In the genomic region with DNA sequence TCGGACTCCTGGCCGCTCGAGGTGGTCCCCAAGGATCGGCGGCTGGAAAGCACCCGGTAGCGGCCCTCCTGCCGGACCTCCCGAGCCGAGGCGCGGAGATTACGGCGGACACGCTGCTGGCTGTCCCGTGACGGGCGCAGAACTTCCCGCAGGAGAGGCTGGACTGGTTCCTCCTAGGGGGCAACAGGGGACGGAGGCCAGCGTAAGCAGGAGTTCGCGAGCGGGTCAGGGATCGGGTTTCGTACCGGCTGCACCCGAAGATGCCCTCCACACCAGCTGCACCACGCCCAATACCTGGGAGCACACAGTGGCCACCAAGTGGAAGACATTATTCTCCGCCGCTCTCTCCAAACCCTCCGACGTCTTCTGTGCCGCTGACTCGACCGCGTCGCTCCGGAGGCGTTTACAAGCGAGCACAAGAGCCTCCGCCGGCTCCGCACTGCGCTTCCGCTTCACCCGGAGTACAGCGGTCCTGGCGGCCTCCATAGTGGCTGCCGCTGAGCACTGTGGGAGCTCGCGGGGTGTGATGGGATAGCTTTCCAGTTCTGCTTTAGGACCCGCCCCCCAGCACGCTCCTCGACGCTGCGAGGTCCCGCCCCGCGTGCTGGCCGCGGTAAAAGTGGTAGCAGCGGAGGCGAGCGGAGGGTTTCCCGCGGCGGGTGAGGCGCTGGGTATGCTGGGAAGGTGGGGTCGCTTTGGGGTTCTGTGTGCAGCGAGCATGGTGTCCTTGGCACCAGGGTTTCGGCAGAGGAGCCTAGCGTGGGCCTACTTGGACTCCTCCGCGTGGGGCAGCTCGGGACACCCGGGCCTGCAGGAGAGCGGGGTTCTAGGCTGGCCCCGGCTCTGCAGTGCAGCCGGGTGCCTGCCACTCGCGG, we compare ENCODE assay signal across 8 cellular contexts. TPM values are rescaled to one million over a fixed set of nuclear protein-coding genes. Genes with fewer than 3 reads are reported as not detected.
A peak's percentile ranks its signal among the peaks of the same experiment; 100 is the strongest.
DNase-seq lines count a peak whose midpoint lies in the region; FAIRE-seq and TF ChIP-seq lines count a peak whose summit lies in the region.

A gene with protein sequence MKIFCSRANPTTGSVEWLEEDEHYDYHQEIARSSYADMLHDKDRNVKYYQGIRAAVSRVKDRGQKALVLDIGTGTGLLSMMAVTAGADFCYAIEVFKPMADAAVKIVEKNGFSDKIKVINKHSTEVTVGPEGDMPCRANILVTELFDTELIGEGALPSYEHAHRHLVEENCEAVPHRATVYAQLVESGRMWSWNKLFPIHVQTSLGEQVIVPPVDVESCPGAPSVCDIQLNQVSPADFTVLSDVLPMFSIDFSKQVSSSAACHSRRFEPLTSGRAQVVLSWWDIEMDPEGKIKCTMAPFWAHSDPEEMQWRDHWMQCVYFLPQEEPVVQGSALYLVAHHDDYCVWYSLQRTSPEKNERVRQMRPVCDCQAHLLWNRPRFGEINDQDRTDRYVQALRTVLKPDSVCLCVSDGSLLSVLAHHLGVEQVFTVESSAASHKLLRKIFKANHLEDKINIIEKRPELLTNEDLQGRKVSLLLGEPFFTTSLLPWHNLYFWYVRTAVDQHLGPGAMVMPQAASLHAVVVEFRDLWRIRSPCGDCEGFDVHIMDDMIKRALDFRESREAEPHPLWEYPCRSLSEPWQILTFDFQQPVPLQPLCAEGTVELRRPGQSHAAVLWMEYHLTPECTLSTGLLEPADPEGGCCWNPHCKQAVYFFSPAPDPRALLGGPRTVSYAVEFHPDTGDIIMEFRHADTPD (plus strand): TSS at position 579 of the 875 bp plus-strand sequence. CDS start 4,961 bp downstream, outside the sequence.
A gene (minus strand): TSS at position 506 of the 875 bp plus-strand sequence. CDS start 20 bp downstream, at position 486.

- peak within 1 kb of the TSS; percentile 76 for H2AK5ac ChIP-seq in neuronal stem cell (ENCODE audit: low read depth, low read length)

- no peak within 1 kb of the TSS for H2BK12ac ChIP-seq in neuronal stem cell (ENCODE audit: low read length)

- peak within 1 kb of the TSS; percentile 96 for H3K23ac ChIP-seq in neuronal stem cell (ENCODE audit: low read depth, low read length, poor library complexity)

- peak within 1 kb of the TSS; percentile 88 for H3K4me3 Mint-ChIP-seq in HFFc6

- no peaks in the 10 kb centered on the region for H3K9me3 Mint-ChIP-seq in HFFc6

- H3K9ac ChIP-seq in neuronal stem cell (ENCODE audit: low read depth, low read length, poor library complexity): peak within 1 kb of the TSS; percentile 95

- H2BK120ac ChIP-seq in neuronal stem cell (ENCODE audit: low read depth, low read length): peak within 1 kb of the TSS; percentile 64

- peaks cover 3% of the 10 kb centered on the region for H3K27me3 Mint-ChIP-seq in HFFc6 (ENCODE audit: insufficient read depth)

- H4K91ac ChIP-seq in neuronal stem cell (ENCODE audit: low read depth, low read length, poor library complexity): peak within 1 kb of the TSS; percentile 25

- H3K4me3 ChIP-seq in GM06990 (replicated peaks; ENCODE audit: low read depth, low read length): peak within 1 kb of the TSS; percentile 97
- H3K4me3 ChIP-seq in neuronal stem cell (ENCODE audit: low read length in 2 of 2): peak within 1 kb of the TSS; percentile 91 to 95

- peak within 1 kb of the TSS; percentile 79 for H3K14ac ChIP-seq in neuronal stem cell (ENCODE audit: low read length)

- H4K8ac ChIP-seq in neuronal stem cell (ENCODE audit: low read depth, low read length): no peak within 1 kb of the TSS

- H3K36me3 Mint-ChIP-seq in HFFc6 (ENCODE audit: low read depth): peaks cover 21% of the 10 kb centered on the region

- H2BK15ac ChIP-seq in neuronal stem cell (ENCODE audit: low read length): peak within 1 kb of the TSS; percentile 68

- TF ChIP-seq CTCF in GM06990 (IDR thresholded peaks at IDR 0.05; ENCODE audit: insufficient read depth, low read length, poor library complexity, severe bottlenecking) (no peak), HFFc6 (IDR thresholded peaks at IDR 0.05) (peak; percentile 49), subcutaneous adipose tissue (IDR thresholded peaks at IDR 0.05; ENCODE audit: low read depth) (no peak)

- H3K4me1 Mint-ChIP-seq in HFFc6 (ENCODE audit: low read depth): peaks cover 25% of the 10 kb centered on the region

- FAIRE-seq in frontal cortex (lab: Jason Lieb, UNC): no peak

- H2BK5ac ChIP-seq in neuronal stem cell (ENCODE audit: low read length): peak within 1 kb of the TSS; percentile 94

- in situ Hi-C loops in SK-MEL-5 (cut with HindIII; ENCODE audit: low pct_unique_long_range_greater_than_20kb, low sequenced_read_pairs): no loop called here

- H3K4ac ChIP-seq in neuronal stem cell (ENCODE audit: low read length): no peak within 1 kb of the TSS

- H3K18ac ChIP-seq in neuronal stem cell (ENCODE audit: low read length): peak within 1 kb of the TSS; percentile 98

- H3K27ac ChIP-seq in neuronal stem cell (replicated peaks; ENCODE audit: low read length): peak within 1 kb of the TSS; percentile 75

- H3K27me3 ChIP-seq in GM06990 (replicated peaks; ENCODE audit: control insufficient read depth, insufficient read depth, low read length) (no peaks in the 10 kb centered on the region), neuronal stem cell (ENCODE audit: control insufficient read depth in 3 of 3, insufficient read depth in 3 of 3, low read depth in 1 of 3, low read length in 3 of 3) (no peaks in the 10 kb centered on the region)

- no peaks in the 10 kb centered on the region for H3K9me3 ChIP-seq in neuronal stem cell (replicated peaks in 1 of 2; ENCODE audit: control insufficient read depth in 2 of 2, insufficient read depth in 1 of 2, low read depth in 1 of 2, low read length in 2 of 2)

- H3K79me1 ChIP-seq in neuronal stem cell (ENCODE audit: low read depth, low read length): peaks cover 3% of the 10 kb centered on the region

- H3K4me1 ChIP-seq in neuronal stem cell (ENCODE audit: control insufficient read depth in 2 of 2, insufficient read depth in 1 of 2, low read depth in 1 of 2, low read length in 2 of 2): peaks cover 6 to 7% of the 10 kb centered on the region in 2 donors

- DNase-seq in GM06990 (ENCODE audit: extremely low read depth, insufficient read length): peak; percentile 93
- peak; percentile 83 for DNase-seq in HFFc6
- peak; percentile 97 for DNase-seq in NAMALWA (ENCODE audit: low spot score)
- DNase-seq in SK-MEL-5 (ENCODE audit: low read depth, low spot score): peak; percentile 85
- DNase-seq in activated naive CD4-positive, alpha-beta T cell treated with Interleukin-2 at 50 U/mL for 16 hours: peak; percentile 94
- DNase-seq in frontal cortex (ENCODE audit: low spot score in 2 of 2): peak; percentile 91 to 97
- peak; percentile 82 for DNase-seq in neuronal stem cell (ENCODE audit: low spot score)

- WGBS in neuronal stem cell (ENCODE audit: extremely low coverage in 2 of 2, insufficient read length in 2 of 2, insufficient replicate concordance in 1 of 2), 2 donors: no CpG with 5 or more reads among the region's 82 CpGs

- peak within 1 kb of the TSS; percentile 82 for H3K4me2 ChIP-seq in neuronal stem cell (ENCODE audit: insufficient read depth, low read length, poor library complexity, severe bottlenecking)

- peak within 1 kb of the TSS; percentile 87 for H2AFZ ChIP-seq in neuronal stem cell (ENCODE audit: low read length)

- peak within 1 kb of the TSS; percentile 92 for H3K27ac Mint-ChIP-seq in HFFc6

- H3K36me3 ChIP-seq in GM06990 (ENCODE audit: control insufficient read depth, insufficient read depth, low read length) (no peaks in the 10 kb centered on the region; the same call in none of the 2 replicates), neuronal stem cell (replicated peaks in 1 of 2; ENCODE audit: control insufficient read depth in 2 of 2, insufficient read depth in 2 of 2, low read length in 2 of 2) (peaks cover 5 to 66% of the 10 kb centered on the region in 2 donors)

RNA-seq across cellular contexts. Expression of the first gene that starts in this region (rescaled TPM):
- 10 to 100 TPM; 32.1 to 37.7 (median 36.4) TPM for total RNA-seq in HFFc6 (2021; fragmentation: NEBNext Ultra II Directional; extraction: Animal tissue kit (Norgen Biotek cat#: 25700))
- total RNA-seq in SK-MEL-5 (2014; rRNA removed; shearing (Covaris generic)): 53.5 and 56.6 TPM in 2 replicates
- polyA plus RNA-seq in SK-MEL-5 (2015; cell fraction: cytosol; rRNA removed): 53.7 and 70.5 TPM in 2 replicates
- 422 and 434 TPM in 2 replicates for polyA plus RNA-seq in SK-MEL-5 (2015; cell fraction: nucleus; rRNA removed)
- total RNA-seq in frontal cortex (39.5 TPM), subcutaneous adipose tissue (10 to 100 TPM; 32.6 to 70.8 (median 55.8) TPM)
- polyA plus RNA-seq in neuronal stem cell (2013, experiment 1 of 2): 29.2 TPM
- 27.7 TPM for polyA plus RNA-seq in neuronal stem cell (2013, experiment 2 of 2)

RNA-seq across cellular contexts. Expression of the second gene that starts in this region (rescaled TPM):
- 10 to 100 TPM; 10.5 to 16.2 (median 13.7) TPM for total RNA-seq in HFFc6 (2021; fragmentation: NEBNext Ultra II Directional; extraction: Animal tissue kit (Norgen Biotek cat#: 25700))
- 20.2 and 21.9 TPM in 2 replicates for total RNA-seq in SK-MEL-5 (2014; rRNA removed; shearing (Covaris generic))
- polyA plus RNA-seq in SK-MEL-5 (2015; cell fraction: cytosol; rRNA removed): 10.6 and 11.3 TPM in 2 replicates
- 24.9 and 25.0 TPM in 2 replicates for polyA plus RNA-seq in SK-MEL-5 (2015; cell fraction: nucleus; rRNA removed)
- total RNA-seq in frontal cortex: 11.4 TPM
- polyA plus RNA-seq in neuronal stem cell (2013, experiment 1 of 2): 11.8 TPM
- polyA plus RNA-seq in neuronal stem cell (2013, experiment 2 of 2): 12.4 TPM
- 10 to 100 TPM; 10.4 to 16.8 (median 14.8) TPM for total RNA-seq in subcutaneous adipose tissue

Comparison
In these comparisons a context has a peak if more than half of its experiments do, and no peak if none do; other contexts are left out.
1. Peak in every context shown above with its lines: DNase-seq, H3K4me3 ChIP-seq and H3K27ac ChIP-seq.